15 cellular contexts compared by ENCODE assay signal in the genomic region with DNA sequence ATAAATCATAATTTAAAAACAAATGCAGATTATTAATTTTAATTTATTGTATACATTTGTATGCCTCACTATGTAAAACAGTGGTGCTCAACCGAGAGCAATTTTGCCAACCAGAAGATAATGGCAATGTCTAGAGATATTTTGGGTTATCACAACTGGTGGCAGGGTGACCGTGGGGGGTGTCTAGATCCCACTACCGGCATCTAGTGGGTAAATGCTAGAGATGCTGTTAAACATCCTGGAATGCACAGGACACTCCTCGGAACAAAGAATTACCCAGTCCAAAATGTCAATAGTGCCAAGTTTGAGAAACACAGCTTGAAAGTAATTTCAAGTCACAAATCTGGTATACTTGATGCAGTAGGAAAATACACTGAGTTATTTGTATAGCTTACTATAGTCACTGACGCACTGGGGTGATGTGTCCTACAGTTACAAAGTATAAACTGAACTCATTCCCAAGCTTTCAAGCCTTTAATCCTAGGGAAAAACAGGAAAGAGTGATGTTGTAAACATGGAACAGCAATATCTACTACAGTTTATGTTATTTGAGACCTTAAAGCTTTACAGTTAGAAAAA.
DNase-seq lines count a peak whose midpoint lies in the region; ATAC-seq and TF ChIP-seq lines count a peak whose summit lies in the region.
"Had no signal": no experiment of that assay in that cellular context is flagged by ENCODE, and none has a peak within 500 bp of the region (broad histone marks: within the 10 kb centered on the region; RNA-seq: fewer than 3 reads in every experiment).

No MANE protein-coding gene starts in this region.

- no peak overlapping the region for H2BK12ac ChIP-seq in mesenchymal stem cell (ENCODE audit: low read length in 2 of 2)

- no peak overlapping the region for H2BK5ac ChIP-seq in mesenchymal stem cell (ENCODE audit: low read depth, low read length, poor library complexity, severe bottlenecking)

- H3K9me3 Mint-ChIP-seq in activated T-cell treated with anti-CD3 and anti-CD28 coated beads, Interleukin-2, amount 50 U/mL, for 72 hours = no peaks in the 10 kb centered on the region
- H3K9me3 Mint-ChIP-seq in CD4-positive, alpha-beta memory T cell = no peaks in the 10 kb centered on the region

- H3K18ac ChIP-seq in mesenchymal stem cell (ENCODE audit: low read depth in 1 of 2, low read length in 2 of 2) = no peak overlapping the region

- no peaks in the 10 kb centered on the region for H3K79me2 ChIP-seq in HCT116 (ENCODE audit: insufficient read depth, low read length)

- no peak overlapping the region for H3K4ac ChIP-seq in mesenchymal stem cell (ENCODE audit: low read depth in 1 of 2, low read length in 2 of 2)

- H2AFZ ChIP-seq in HCT116 (ENCODE audit: low read depth, low read length, poor library complexity, severe bottlenecking) (no peak overlapping the region), mesenchymal stem cell (ENCODE audit: low read depth, low read length) (no peak overlapping the region)

- H3K4me3 Mint-ChIP-seq in activated T-cell treated with anti-CD3 and anti-CD28 coated beads, Interleukin-2, amount 50 U/mL, for 72 hours = no peak overlapping the region
- no peak overlapping the region for H3K4me3 Mint-ChIP-seq in CD4-positive, alpha-beta memory T cell

- no peak overlapping the region for H4K8ac ChIP-seq in mesenchymal stem cell (ENCODE audit: low read length)

- no peak overlapping the region for H3K9ac ChIP-seq in HCT116 (ENCODE audit: low read length)
- H3K9ac ChIP-seq in mesenchymal stem cell (ENCODE audit: low read length) = no peak overlapping the region

- no peak for DNase-seq in HCT116 (ENCODE audit: low read depth, low spot score)
- DNase-seq in brain microvascular endothelial cell = no peak
- DNase-seq in mesenchymal stem cell = peak; percentile 22
- DNase-seq in activated T-cell treated with anti-CD3 and anti-CD28 coated beads, Interleukin-2, amount 50 U/mL, for 72 hours = no peak
- DNase-seq in stimulated activated CD4-positive, alpha-beta T cell treated with anti-CD3 and anti-CD28 coated beads, Interleukin-1b, Interleukin-23, amount 100 ng/mL, for 48 hours = no peak
- DNase-seq in CD4-positive, alpha-beta memory T cell = no peak
- DNase-seq: C1 segment of cervical spinal cord, COR-L47, DMS53, MV-4-11, NCI-H1417 treated with DMSO at 0.1 percent for 48 hours, NCI-H2029, NCI-H2171 treated with DMSO at 0.1 percent for 48 hours, NCI-H82 had no signal

- POLR2A ChIA-PET in HCT116 (lab: Charles Lee) = interaction anchor here (1.4 kb wide), 1 partner anchor 9 kb away, joined by 3 read pairs; no protein-coding TSS in a partner anchor
- POLR2A ChIA-PET in CD4-positive, alpha-beta memory T cell (lab: Charles Lee; ENCODE audit: partially characterized antibody) = no interaction called here

- H4K91ac ChIP-seq in mesenchymal stem cell (ENCODE audit: low read length) = no peak overlapping the region

- H3K9me2 ChIP-seq in HCT116 (ENCODE audit: insufficient read depth) = no peaks in the 10 kb centered on the region

- 99% methylated on average over 3 of the region's 5 CpGs for WGBS in mesenchymal stem cell

- H3K27ac Mint-ChIP-seq in activated T-cell treated with anti-CD3 and anti-CD28 coated beads, Interleukin-2, amount 50 U/mL, for 72 hours = no peak overlapping the region
- H3K27ac Mint-ChIP-seq in CD4-positive, alpha-beta memory T cell = no peak overlapping the region

- no peak overlapping the region for H2BK120ac ChIP-seq in mesenchymal stem cell (ENCODE audit: low read depth, low read length)

- TF ChIP-seq POLR2A in HCT116 (IDR thresholded peaks at IDR 0.05; ENCODE audit: borderline replicate concordance, extremely low read depth, insufficient read depth, insufficient read length) = no peak

- RAD21 ChIA-PET in HCT116 (lab: Charles Lee; ENCODE audit: low non-redundant PET in 1 of 2, low total read pairs in 2 of 2, uncharacterized antibody in 2 of 2, unreplicated experiment in 2 of 2) = no interaction called here

- TF ChIP-seq RAD21 in HCT116 (IDR thresholded peaks at IDR 0.05; ENCODE audit: low read depth) = no peak

- H3K4me2 ChIP-seq in HCT116 (ENCODE audit: low read length) (no peak overlapping the region), mesenchymal stem cell (ENCODE audit: low read length, poor library complexity, severe bottlenecking) (no peak overlapping the region)

- H3K4me1 ChIP-seq in HCT116 (ENCODE audit: control insufficient read depth in 1 of 2, insufficient read depth in 2 of 2, low read length in 2 of 2) (no peaks in the 10 kb centered on the region), mesenchymal stem cell (ENCODE audit: control insufficient read depth, insufficient read depth, low read depth, low read length) (no peaks in the 10 kb centered on the region)
- no peaks in the 10 kb centered on the region for H3K4me1 ChIP-seq in CD4-positive, alpha-beta memory T cell (ENCODE audit: insufficient read depth, low read length)

- no peak overlapping the region for H3K23ac ChIP-seq in mesenchymal stem cell (ENCODE audit: low read length in 2 of 2)

- H3K9me3 ChIP-seq in HCT116 (ENCODE audit: control insufficient read depth in 1 of 2, insufficient read depth in 1 of 2, low read depth in 1 of 2, low read length in 2 of 2) (no peaks in the 10 kb centered on the region), mesenchymal stem cell (ENCODE audit: control insufficient read depth, low read length) (no peaks in the 10 kb centered on the region)
- no peaks in the 10 kb centered on the region for H3K9me3 ChIP-seq in CD4-positive, alpha-beta memory T cell (ENCODE audit: control insufficient read depth in 1 of 2, low read length in 2 of 2)

- no peaks in the 10 kb centered on the region for H4K20me1 ChIP-seq in HCT116 (ENCODE audit: insufficient read depth)

- intact Hi-C loops in HCT116 (cut with micrococcal nuclease) = no loop called here
- intact Hi-C loops in CD4-positive, alpha-beta memory T cell (cut with micrococcal nuclease) = no loop called here

- in situ Hi-C loops in brain microvascular endothelial cell (cut with HindIII; ENCODE audit: low pct_ligation_motif_present, low sequenced_read_pairs) = no loop called here

- H3K36me3 ChIP-seq in HCT116 (ENCODE audit: control insufficient read depth in 1 of 2, insufficient read depth in 2 of 2, low read length in 2 of 2) = peaks cover 0 to 8% of the 10 kb centered on the region in 2 experiments; a peak in 1 of 4 replicates
- no peaks in the 10 kb centered on the region for H3K36me3 ChIP-seq in brain microvascular endothelial cell (replicated peaks)
- no peaks in the 10 kb centered on the region for H3K36me3 ChIP-seq in mesenchymal stem cell (ENCODE audit: control insufficient read depth in 1 of 2, insufficient read depth in 2 of 2, low read depth in 1 of 2, low read length in 2 of 2)
- H3K36me3 ChIP-seq in CD4-positive, alpha-beta memory T cell (ENCODE audit: insufficient read depth, low read length) = no peaks in the 10 kb centered on the region

- H3K4me1 Mint-ChIP-seq in activated T-cell treated with anti-CD3 and anti-CD28 coated beads, Interleukin-2, amount 50 U/mL, for 72 hours (ENCODE audit: low read depth) = no peaks in the 10 kb centered on the region
- H3K4me1 Mint-ChIP-seq in CD4-positive, alpha-beta memory T cell = peaks cover 0 to 6% (median 5%) of the 10 kb centered on the region in 4 donors

- BruUV-seq in HCT116 (replicated peaks; lab: Mats Ljungman, UMichigan) = no TSS peak

- no peak overlapping the region for H3K14ac ChIP-seq in mesenchymal stem cell (ENCODE audit: low read length in 2 of 2)

- H3K27me3 Mint-ChIP-seq in activated T-cell treated with anti-CD3 and anti-CD28 coated beads, Interleukin-2, amount 50 U/mL, for 72 hours (ENCODE audit: low read depth) = no peaks in the 10 kb centered on the region
- H3K27me3 Mint-ChIP-seq in CD4-positive, alpha-beta memory T cell = no peaks in the 10 kb centered on the region

- H3K27me3 ChIP-seq in HCT116 (ENCODE audit: insufficient read depth, low read length) (no peaks in the 10 kb centered on the region), brain microvascular endothelial cell (replicated peaks) (no peaks in the 10 kb centered on the region), mesenchymal stem cell (ENCODE audit: control insufficient read depth in 1 of 2, insufficient read depth in 1 of 2, low read length in 2 of 2) (no peaks in the 10 kb centered on the region)
- no peaks in the 10 kb centered on the region for H3K27me3 ChIP-seq in CD4-positive, alpha-beta memory T cell (ENCODE audit: insufficient read depth, low read length)

- H2BK15ac ChIP-seq in mesenchymal stem cell (ENCODE audit: low read depth, poor library complexity, severe bottlenecking) = no peak overlapping the region

- no peaks in the 10 kb centered on the region for H3K79me1 ChIP-seq in mesenchymal stem cell (replicated peaks; ENCODE audit: low read length, poor library complexity, severe bottlenecking)

- peak; percentile 62; the same call in 1 of the 2 replicates for ATAC-seq in HCT116
- no peak for ATAC-seq in activated T-cell treated with anti-CD3 and anti-CD28 coated beads, Interleukin-2, amount 50 U/mL, for 72 hours (replicated peaks in 1 of 2)

- peaks cover 3 to 4% of the 10 kb centered on the region in 2 donors for H3K36me3 Mint-ChIP-seq in activated T-cell treated with anti-CD3 and anti-CD28 coated beads, Interleukin-2, amount 50 U/mL, for 72 hours (ENCODE audit: insufficient read depth in 2 of 2)
- no peaks in the 10 kb centered on the region for H3K36me3 Mint-ChIP-seq in CD4-positive, alpha-beta memory T cell

- H3K4me3 ChIP-seq in HCT116 (replicated peaks in 1 of 2; ENCODE audit: low read depth in 1 of 2, low read length in 2 of 2) (no peak overlapping the region), brain microvascular endothelial cell (ENCODE audit: low read depth, low read length) (no peak overlapping the region), mesenchymal stem cell (ENCODE audit: insufficient read depth in 1 of 2, low read depth in 1 of 2, low read length in 2 of 2) (no peak overlapping the region)
- H3K4me3 ChIP-seq in CD4-positive, alpha-beta memory T cell (ENCODE audit: low read length in 2 of 2) = no peak overlapping the region

- H3K27ac ChIP-seq in C4-2B = no peak overlapping the region
- no peak overlapping the region for H3K27ac ChIP-seq in HCT116 (ENCODE audit: low read depth, low read length)
- no peak overlapping the region for H3K27ac ChIP-seq in brain microvascular endothelial cell
- no peak overlapping the region for H3K27ac ChIP-seq in mesenchymal stem cell (ENCODE audit: low read length, poor library complexity, severe bottlenecking)
- no peak overlapping the region for H3K27ac ChIP-seq in CD4-positive, alpha-beta memory T cell (ENCODE audit: low read depth, low read length)

- CTCF ChIA-PET in HCT116 (lab: Charles Lee) = interaction anchor here (0.8 kb wide), 1 partner anchor 380 kb away, joined by 4 read pairs; no protein-coding TSS in a partner anchor
- CTCF ChIA-PET in CD4-positive, alpha-beta memory T cell (lab: Charles Lee; ENCODE audit: partially characterized antibody) = no interaction called here

- TF ChIP-seq CTCF in C4-2B (conservative IDR thresholded peaks at IDR 0.05) = 0 out of 2 replicates have a peak, but pooled peaks have one; percentile 4
- 0 out of 6 replicates have a peak, but pooled peaks of 1 of the 3 experiments have one; percentile 17 for TF ChIP-seq CTCF in HCT116 (IDR thresholded peaks at IDR 0.05 in 2 of 3, conservative IDR thresholded peaks at IDR 0.05 in 1 of 3; ENCODE audit: borderline replicate concordance in 1 of 3, insufficient read depth in 1 of 3, low read depth in 2 of 3, low read length in 2 of 3)
- TF ChIP-seq CTCF in brain microvascular endothelial cell (IDR thresholded peaks at IDR 0.05; ENCODE audit: low read depth, low read length, missing control alignments) = peak; percentile 20

- H2AK5ac ChIP-seq in mesenchymal stem cell (ENCODE audit: low read length, severe bottlenecking) = no peak overlapping the region
